In genomic region chr20:60101894-60102281, GRCh38 we compare ENCODE assay signal across 16 cellular contexts.
DNase-seq lines count a peak whose midpoint lies in the region; ATAC-seq, FAIRE-seq and TF ChIP-seq lines count a peak whose summit lies in the region.
"Had no signal": no experiment of that assay in that cellular context is flagged by ENCODE, and none has a peak within 500 bp of the region (broad histone marks: within the 10 kb centered on the region; RNA-seq: fewer than 3 reads in every experiment).

No MANE protein-coding gene starts in this region.

- H3K4me3 Mint-ChIP-seq in activated T-helper 17 cell treated with anti-CD3 and anti-CD28 coated beads, Interleukin-2, amount 50 U/mL, for 72 hours, result no peak overlapping the region
- H3K4me3 Mint-ChIP-seq: CD4-positive, CD25-positive, alpha-beta regulatory T cell had no signal

- TF ChIP-seq CTCF in H1 (IDR thresholded peaks at IDR 0.05; ENCODE audit: control extremely low read depth in 1 of 3, insufficient read depth in 1 of 3, low read depth in 1 of 3, low read length in 3 of 3) (no peak), neutrophil (IDR thresholded peaks at IDR 0.05) (no peak)

- no peak for ATAC-seq in GM21423 (IDR thresholded peaks at IDR 0.05; ENCODE audit: unreplicated experiment)
- ATAC-seq in activated T-helper 17 cell treated with anti-CD3 and anti-CD28 coated beads, Interleukin-2, amount 50 U/mL, for 72 hours (replicated peaks), result no peak

- no peak for DNase-seq in H1 (ENCODE audit: low read depth in 1 of 2, low spot score in 2 of 2)
- no peak for DNase-seq in nucleus accumbens (lab: John Stamatoyannopoulos, UW)
- DNase-seq in GDM1 (lab: John Stamatoyannopoulos, UW), result no peak
- DNase-seq: CD4-positive, CD25-positive, alpha-beta regulatory T cell; DMS53; GF-D8; GOT3; NCI-H2029; NCI-H774 had no signal

- no peaks in the 10 kb centered on the region for H3K79me2 ChIP-seq in H1 (ENCODE audit: control insufficient read depth in 1 of 2, insufficient read depth in 2 of 2, low read length in 2 of 2)

- H3K9me3 Mint-ChIP-seq in activated T-helper 17 cell treated with anti-CD3 and anti-CD28 coated beads, Interleukin-2, amount 50 U/mL, for 72 hours, result no peaks in the 10 kb centered on the region

- H4K5ac ChIP-seq in H1 (ENCODE audit: insufficient read length, low read depth, low read length), result no peak overlapping the region

- no peak overlapping the region for H2BK20ac ChIP-seq in H1 (ENCODE audit: low read length)

- H3K4me3 ChIP-seq in BLaER1 (no peak overlapping the region), H1 (ENCODE audit: extremely low read depth in 1 of 4, insufficient read depth in 2 of 4, low read depth in 3 of 4, low read length in 4 of 4) (no peak overlapping the region), neutrophil (ENCODE audit: low read depth in 1 of 2, low read length in 1 of 2) (peak overlapping the region; percentile 31 to 46)

- no peaks in the 10 kb centered on the region for H3K36me3 ChIP-seq in BLaER1
- peaks cover 8% of the 10 kb centered on the region; the same call in 1 of the 2 replicates for H3K36me3 ChIP-seq in KOPT-K1 (ENCODE audit: insufficient read depth, low read length)
- no peaks in the 10 kb centered on the region for H3K36me3 ChIP-seq in H1 (ENCODE audit: control insufficient read depth in 2 of 4, insufficient read depth in 4 of 4, low read length in 3 of 4)
- no peaks in the 10 kb centered on the region for H3K36me3 ChIP-seq in neutrophil

- H3K4me2 ChIP-seq in BLaER1 (peak overlapping the region; percentile 86), H1 (ENCODE audit: insufficient read depth in 1 of 2, low read depth in 2 of 2, low read length in 2 of 2) (no peak overlapping the region)

- POLR2A ChIA-PET in H1 (lab: Charles Lee; ENCODE audit: partially characterized antibody), result no interaction called here

- peaks cover 81% of the 10 kb centered on the region for H3K4me1 ChIP-seq in BLaER1
- peaks cover 0 to 10% (median 3%) of the 10 kb centered on the region in 4 experiments; a peak in 3 of 7 replicates for H3K4me1 ChIP-seq in H1 (replicated peaks in 1 of 4; ENCODE audit: control insufficient read depth in 3 of 4, insufficient read depth in 4 of 4, low read length in 3 of 4)
- peaks cover 92 to 93% of the 10 kb centered on the region in 2 experiments for H3K4me1 ChIP-seq in neutrophil (ENCODE audit: control insufficient read depth in 1 of 2, insufficient read depth in 1 of 2, low read depth in 1 of 2, low read length in 1 of 2)

- H4K8ac ChIP-seq in H1 (ENCODE audit: extremely low read depth, insufficient read depth, low read length), result no peak overlapping the region

- H2AFZ ChIP-seq in H1 (ENCODE audit: low read length), result no peak overlapping the region

- H3K9ac ChIP-seq in BLaER1 (peak overlapping the region; percentile 48; the same call in 1 of the 2 replicates), H1 (replicated peaks in 1 of 4; ENCODE audit: extremely low read depth in 1 of 4, low read depth in 3 of 4, low read length in 3 of 4) (no peak overlapping the region)
- H3K9ac ChIP-seq: KMS-11 had no signal

- H4K91ac ChIP-seq in H1 (replicated peaks; ENCODE audit: insufficient read length, low read length), result no peak overlapping the region

- TF ChIP-seq POLR2A in H1 (IDR thresholded peaks at IDR 0.05; ENCODE audit: control extremely low read depth in 1 of 2, low read depth in 2 of 2, low read length in 2 of 2), result no peak

- no peaks in the 10 kb centered on the region for H3K23me2 ChIP-seq in H1 (ENCODE audit: low read depth, low read length)

- H3K18ac ChIP-seq in H1 (ENCODE audit: extremely low read depth, low read length), result no peak overlapping the region

- H3K27me3 ChIP-seq in BLaER1, result no peaks in the 10 kb centered on the region
- H3K27me3 ChIP-seq in H1 (replicated peaks in 1 of 4; ENCODE audit: control insufficient read depth in 3 of 4, extremely low read depth in 1 of 4, insufficient read depth in 3 of 4, low read length in 3 of 4), result peaks cover 12 to 47% (median 33%) of the 10 kb centered on the region in 4 experiments
- H3K27me3 ChIP-seq in neutrophil, result no peaks in the 10 kb centered on the region

- no peak overlapping the region for H3K56ac ChIP-seq in H1 (replicated peaks; ENCODE audit: insufficient read length, low read depth, low read length)

- no peak overlapping the region for H2BK120ac ChIP-seq in H1 (replicated peaks; ENCODE audit: low read depth, low read length)

- H3K27ac ChIP-seq in BLaER1 (peak overlapping the region; percentile 78), KOPT-K1 (ENCODE audit: low read depth, low read length, poor library complexity, severe bottlenecking) (peak overlapping the region; percentile 68), H1 (ENCODE audit: low read depth, low read length) (no peak overlapping the region), neutrophil (peak overlapping the region; percentile 95)

- no peak overlapping the region for H3K23ac ChIP-seq in H1 (ENCODE audit: insufficient read length)

- H3K14ac ChIP-seq in H1 (ENCODE audit: insufficient read length), result no peak overlapping the region

- no peak overlapping the region for H2BK5ac ChIP-seq in H1 (ENCODE audit: low read depth, low read length)

- H3K27ac Mint-ChIP-seq in activated T-helper 17 cell treated with anti-CD3 and anti-CD28 coated beads, Interleukin-2, amount 50 U/mL, for 72 hours, result no peak overlapping the region
- H3K27ac Mint-ChIP-seq: CD4-positive, CD25-positive, alpha-beta regulatory T cell had no signal

- no peak overlapping the region for H2BK12ac ChIP-seq in H1 (ENCODE audit: low read depth, low read length)

- no peak for TF ChIP-seq EP300 in H1 (IDR thresholded peaks at IDR 0.05; ENCODE audit: borderline replicate concordance in 1 of 2, low read depth in 2 of 2, low read length in 2 of 2)

- no peak for FAIRE-seq in H1 (lab: Jason Lieb, UNC)
- FAIRE-seq: A204.1 had no signal

- H2BK15ac ChIP-seq in H1 (ENCODE audit: low read length), result 0 out of 2 replicates have a peak overlapping the region, but pooled peaks have one; percentile 40

- H4K20me1 ChIP-seq in BLaER1 (no peaks in the 10 kb centered on the region), H1 (replicated peaks in 1 of 2; ENCODE audit: control insufficient read depth in 1 of 2, insufficient read depth in 2 of 2, low read length in 2 of 2) (peaks cover 0 to 3% of the 10 kb centered on the region in 2 experiments)

- no peaks in the 10 kb centered on the region for H3K36me3 Mint-ChIP-seq in activated T-helper 17 cell treated with anti-CD3 and anti-CD28 coated beads, Interleukin-2, amount 50 U/mL, for 72 hours (ENCODE audit: low read depth)
- H3K36me3 Mint-ChIP-seq: CD4-positive, CD25-positive, alpha-beta regulatory T cell had no signal

- peaks cover 6% of the 10 kb centered on the region for H3K4me1 Mint-ChIP-seq in activated T-helper 17 cell treated with anti-CD3 and anti-CD28 coated beads, Interleukin-2, amount 50 U/mL, for 72 hours

- H2AK5ac ChIP-seq in H1 (ENCODE audit: low read depth, low read length), result no peak overlapping the region

- 80% methylated on average over 9 of the region's 9 CpGs; no CpG with 5 or more reads in 1 of the 2 experiments for WGBS in H1 (ENCODE audit: extremely low coverage in 1 of 2, insufficient coverage in 1 of 2, insufficient read length in 1 of 2, insufficient replicate concordance in 2 of 2, low coverage in 1 of 2, low lambda C conversion rate in 2 of 2, missing lambda C conversion rate in 1 of 2), 2 experiments

- H3K4ac ChIP-seq in H1 (replicated peaks; ENCODE audit: insufficient read length, low read depth, low read length), result no peak overlapping the region

- no peaks in the 10 kb centered on the region for H3K79me1 ChIP-seq in H1 (ENCODE audit: low read depth, low read length)

- no peaks in the 10 kb centered on the region for H3K27me3 Mint-ChIP-seq in activated T-helper 17 cell treated with anti-CD3 and anti-CD28 coated beads, Interleukin-2, amount 50 U/mL, for 72 hours
- H3K27me3 Mint-ChIP-seq: CD4-positive, CD25-positive, alpha-beta regulatory T cell had no signal

- CTCF ChIA-PET in H1 (lab: Charles Lee; ENCODE audit: partially characterized antibody), result no interaction called here

- TF ChIP-seq RAD21 in H1 (IDR thresholded peaks at IDR 0.05 in 1 of 2, conservative IDR thresholded peaks at IDR 0.05 in 1 of 2; ENCODE audit: low read depth in 2 of 2, low read length in 2 of 2), result no peak

- H3K9me3 ChIP-seq in BLaER1 (peaks cover 21% of the 10 kb centered on the region), KOPT-K1 (ENCODE audit: insufficient read depth, low read length, poor library complexity, severe bottlenecking) (no peaks in the 10 kb centered on the region), H1 (ENCODE audit: insufficient read depth in 2 of 2, low read depth in 1 of 2, low read length in 1 of 2) (peaks cover 4 to 12% of the 10 kb centered on the region in 2 experiments; a peak in 1 of 4 replicates), neutrophil (no peaks in the 10 kb centered on the region)

TF ChIP-seq in H1, 55 proteins besides CTCF, POLR2A, EP300 and RAD21:
- TF ChIP-seq CREB1 (IDR thresholded peaks at IDR 0.05) (no peak), CBX8 (IDR thresholded peaks at IDR 0.05; ENCODE audit: borderline replicate concordance, low read depth, low read length) (no peak), JUND (IDR thresholded peaks at IDR 0.05; ENCODE audit: low read length) (no peak), SIRT6 (IDR thresholded peaks at IDR 0.05; ENCODE audit: low read length) (no peak), TBP (IDR thresholded peaks at IDR 0.05; ENCODE audit: low read depth, low read length) (no peak), CHD1 (IDR thresholded peaks at IDR 0.05; ENCODE audit: low read depth, low read length) (no peak), YY1 (IDR thresholded peaks at IDR 0.05; ENCODE audit: low read depth, low read length) (no peak), KDM1A (IDR thresholded peaks at IDR 0.05; ENCODE audit: borderline replicate concordance, low read length) (no peak), CBX5 (IDR thresholded peaks at IDR 0.05; ENCODE audit: low read depth, low read length) (no peak), FOSL1 (IDR thresholded peaks at IDR 0.05; ENCODE audit: insufficient read depth, low read depth, low read length) (no peak), BACH1 (IDR thresholded peaks at IDR 0.05; ENCODE audit: low read length) (no peak), TAF1 (IDR thresholded peaks at IDR 0.05; ENCODE audit: low read depth, low read length) (no peak), BRCA1 (IDR thresholded peaks at IDR 0.05; ENCODE audit: low read depth, low read length) (no peak), BCL11A (IDR thresholded peaks at IDR 0.05; ENCODE audit: low read depth in 2 of 2, low read length in 2 of 2) (no peak), TCF12 (IDR thresholded peaks at IDR 0.05; ENCODE audit: low read depth, low read length) (no peak)

Comparison
In these comparisons a context has a peak if more than half of its experiments do, and no peak if none do; other contexts are left out.
1. H3K4me3 ChIP-seq: peak in neutrophil (2 of 2); none in BLaER1 (single experiment) and H1 (0 of 4).